Comparison of ENCODE assay signal across 27 cellular contexts in the genomic region with DNA sequence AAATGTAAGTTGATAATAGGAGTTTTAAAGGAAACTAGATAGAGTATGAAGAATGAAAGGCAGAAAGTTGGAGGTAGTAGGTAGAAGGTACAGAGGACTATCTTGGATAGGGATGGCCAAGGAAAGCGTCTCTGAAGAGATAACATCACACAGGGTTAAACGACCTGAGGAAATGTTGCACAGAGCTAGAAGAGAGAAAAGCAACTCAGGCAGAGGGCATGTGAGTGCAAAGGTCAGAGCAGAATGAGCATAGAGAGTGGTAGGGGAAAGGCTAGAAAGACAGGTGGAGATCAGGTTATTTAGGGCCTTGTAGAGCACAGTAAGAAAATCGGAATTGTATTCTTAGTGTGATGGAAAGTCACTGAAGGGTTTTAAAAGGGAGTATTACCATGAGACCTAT.
DNase-seq lines count a peak whose midpoint lies in the region; ATAC-seq, FAIRE-seq and TF ChIP-seq lines count a peak whose summit lies in the region.
"Had no signal": no experiment of that assay in that cellular context is flagged by ENCODE, and none has a peak within 500 bp of the region (broad histone marks: within the 10 kb centered on the region; RNA-seq: fewer than 3 reads in every experiment).

No MANE protein-coding gene starts in this region.

- TF ChIP-seq RAD21 in HepG2 (CRISPR knock-in tag; IDR thresholded peaks at IDR 0.05): no peak

- DNase-seq in keratinocyte (ENCODE audit: low read depth, low spot score) (no peak), HepG2 (ENCODE audit: low spot score) (no peak), right lobe of liver (no peak), type B pancreatic cell (ENCODE audit: extremely low spot score, unreplicated experiment) (no peak), dermis blood vessel endothelial cell (no peak)
- DNase-seq: 8988T; ACHN; BE2C; C1 segment of cervical spinal cord; CD4-positive, alpha-beta memory T cell; CD4-positive, CD25-positive, alpha-beta regulatory T cell; CD8-positive, alpha-beta memory T cell; COR-L47; DMS 273 treated with DMSO at 0.1 percent for 48 hours; DMS153; DMS53; DMS79; DND-41; EL; GDM1 had no signal

- CTCF ChIA-PET in HepG2 (lab: Yijun Ruan, JAX; ENCODE audit: low intra/inter-chr PET ratio, low total read pairs): no interaction called here

- POLR2A ChIA-PET in HepG2 (lab: Yijun Ruan, JAX): no interaction called here

- H3K9me3 ChIP-seq in keratinocyte (ENCODE audit: control insufficient read depth, low read depth, low read length) (no peaks in the 10 kb centered on the region), HepG2 (ENCODE audit: low read length) (no peaks in the 10 kb centered on the region), right lobe of liver (no peaks in the 10 kb centered on the region)
- H3K9me3 ChIP-seq: BE2C, BLaER1 had no signal

- H3K9ac ChIP-seq in keratinocyte (ENCODE audit: control insufficient read depth, extremely low read depth, insufficient read depth, low read length) (no peak overlapping the region), HepG2 (ENCODE audit: insufficient read depth, low read depth, low read length) (no peak overlapping the region)
- H3K9ac ChIP-seq: BLaER1 had no signal

- TF ChIP-seq POLR2A in HepG2 (IDR thresholded peaks at IDR 0.05; ENCODE audit: insufficient read depth in 1 of 2, low read depth in 2 of 2, low read length in 2 of 2): no peak
- TF ChIP-seq POLR2A in right lobe of liver (IDR thresholded peaks at IDR 0.05): no peak

- no TSS peak for BruUV-seq in HepG2 (replicated peaks; lab: Mats Ljungman, UMichigan)

- peaks cover 9% of the 10 kb centered on the region for H3K9me3 Mint-ChIP-seq in type B pancreatic cell

- TF ChIP-seq EP300 in HepG2 (IDR thresholded peaks at IDR 0.05; ENCODE audit: low read depth in 2 of 2, low read length in 2 of 2) (no peak), HepG2 (CRISPR knock-in tag; IDR thresholded peaks at IDR 0.05; ENCODE audit: borderline replicate concordance) (no peak)

- intact Hi-C loops in HepG2 (cut with micrococcal nuclease; ENCODE audit: unreplicated experiment): no loop called here
- intact Hi-C loops in right lobe of liver (cut with DNase I): no loop called here

- peak; percentile 44; the same call in 2 of the 3 replicates for ATAC-seq in HepG2
- peak; percentile 20 to 39 (median 30) for ATAC-seq in right lobe of liver
- ATAC-seq in GM21529 (IDR thresholded peaks at IDR 0.05; ENCODE audit: unreplicated experiment): no peak
- ATAC-seq: GM12878 had no signal

- peaks cover 7% of the 10 kb centered on the region for H3K36me3 Mint-ChIP-seq in type B pancreatic cell
- H3K36me3 Mint-ChIP-seq: CD14-positive monocyte; CD4-positive, alpha-beta memory T cell; CD4-positive, CD25-positive, alpha-beta regulatory T cell; CD8-positive, alpha-beta memory T cell had no signal

- H3K36me3 ChIP-seq in keratinocyte (ENCODE audit: control insufficient read depth in 2 of 2, extremely low read depth in 1 of 2, insufficient read depth in 2 of 2, low read length in 2 of 2) (no peaks in the 10 kb centered on the region), HepG2 (replicated peaks in 1 of 2; ENCODE audit: control insufficient read depth in 1 of 2, insufficient read depth in 2 of 2, low read length in 2 of 2) (no peaks in the 10 kb centered on the region), right lobe of liver (no peaks in the 10 kb centered on the region)
- H3K36me3 ChIP-seq: BE2C, BLaER1 had no signal

- H3K27me3 ChIP-seq in keratinocyte (ENCODE audit: control insufficient read depth, extremely low read depth, insufficient read depth, low read length): no peaks in the 10 kb centered on the region
- H3K27me3 ChIP-seq in HepG2 (ENCODE audit: control insufficient read depth in 1 of 2, insufficient read depth in 2 of 2, low read length in 2 of 2): no peaks in the 10 kb centered on the region
- no peaks in the 10 kb centered on the region for H3K27me3 ChIP-seq in right lobe of liver
- H3K27me3 ChIP-seq: BE2C, BLaER1 had no signal

- H3K4me2 ChIP-seq in keratinocyte (ENCODE audit: control insufficient read depth, extremely low read depth, insufficient read depth, low read depth, low read length) (no peak overlapping the region), HepG2 (ENCODE audit: low read depth, low read length) (peak overlapping the region; percentile 29)
- H3K4me2 ChIP-seq: BLaER1 had no signal

- H3K9me1 ChIP-seq in keratinocyte (ENCODE audit: control insufficient read depth, extremely low read depth, insufficient read depth, low read length): no peaks in the 10 kb centered on the region

- FAIRE-seq in keratinocyte (lab: Jason Lieb, UNC): peak; percentile 32
- no peak for FAIRE-seq in HepG2 (lab: Jason Lieb, UNC)
- FAIRE-seq: A204.1, GM12878, GM12892, GM18507 had no signal

- TF ChIP-seq CTCF in keratinocyte (optimal IDR thresholded peaks at IDR 0.05 in 1 of 3, IDR thresholded peaks at IDR 0.05 in 1 of 3, conservative IDR thresholded peaks at IDR 0.05 in 1 of 3; ENCODE audit: extremely low read depth in 1 of 3, insufficient read depth in 2 of 3, low read length in 3 of 3): no peak
- no peak for TF ChIP-seq CTCF in HepG2 (CRISPR knock-in tag; IDR thresholded peaks at IDR 0.05)
- TF ChIP-seq CTCF in right lobe of liver (IDR thresholded peaks at IDR 0.05): no peak
- TF ChIP-seq CTCF in type B pancreatic cell (conservative IDR thresholded peaks at IDR 0.05): no peak

- peaks cover 20% of the 10 kb centered on the region for H3K4me1 Mint-ChIP-seq in type B pancreatic cell (ENCODE audit: unreplicated experiment)
- H3K4me1 Mint-ChIP-seq: CD14-positive monocyte; CD4-positive, alpha-beta memory T cell; CD4-positive, CD25-positive, alpha-beta regulatory T cell; CD8-positive, alpha-beta memory T cell had no signal

- no peak overlapping the region for H3K4me3 ChIP-seq in keratinocyte (ENCODE audit: control insufficient read depth in 2 of 3, extremely low read depth in 1 of 3, insufficient read depth in 2 of 3, low read depth in 1 of 3, low read length in 3 of 3)
- no peak overlapping the region for H3K4me3 ChIP-seq in HepG2 (replicated peaks in 1 of 3; ENCODE audit: insufficient read depth in 1 of 3, low read depth in 2 of 3, low read length in 3 of 3)
- H3K4me3 ChIP-seq in right lobe of liver: no peak overlapping the region
- H3K4me3 ChIP-seq: BLaER1, GM12878 had no signal

- in situ Hi-C loops in HepG2 (cut with HindIII; ENCODE audit: extremely low pct_ligation_motif_present, low pct_unique_long_range_greater_than_20kb): no loop called here

- H3K4me1 ChIP-seq in keratinocyte (ENCODE audit: control insufficient read depth, extremely low read depth, insufficient read depth, low read length) (no peaks in the 10 kb centered on the region), HepG2 (ENCODE audit: insufficient read depth, low read length) (peaks cover 30% of the 10 kb centered on the region), right lobe of liver (no peaks in the 10 kb centered on the region)
- H3K4me1 ChIP-seq: BE2C, BLaER1 had no signal

- H2AFZ ChIP-seq in keratinocyte (ENCODE audit: control insufficient read depth, low read length): no peak overlapping the region
- no peak overlapping the region for H2AFZ ChIP-seq in HepG2 (ENCODE audit: low read length)

- H3K27ac ChIP-seq in keratinocyte (ENCODE audit: control insufficient read depth, insufficient read depth, low read length): no peak overlapping the region
- no peak overlapping the region for H3K27ac ChIP-seq in HepG2 (ENCODE audit: extremely low read length, insufficient read depth, low read length)
- no peak overlapping the region for H3K27ac ChIP-seq in right lobe of liver
- H3K27ac ChIP-seq: BLaER1 had no signal

- no peaks in the 10 kb centered on the region for H4K20me1 ChIP-seq in keratinocyte (ENCODE audit: control insufficient read depth, extremely low read depth, insufficient read depth, low read length)
- H4K20me1 ChIP-seq in HepG2 (ENCODE audit: insufficient read depth, low read length): no peaks in the 10 kb centered on the region
- H4K20me1 ChIP-seq: BLaER1 had no signal

- 25% methylated on average over 3 of the region's 3 CpGs for WGBS in HepG2 (ENCODE audit: low lambda C conversion rate)
- 54% methylated on average over 3 of the region's 3 CpGs for WGBS in right lobe of liver (ENCODE audit: insufficient coverage, low coverage, low lambda C conversion rate, missing lambda C conversion rate)

- no peak overlapping the region for H3K27ac Mint-ChIP-seq in type B pancreatic cell
- H3K27ac Mint-ChIP-seq: CD14-positive monocyte; CD4-positive, alpha-beta memory T cell; CD4-positive, CD25-positive, alpha-beta regulatory T cell; CD8-positive, alpha-beta memory T cell had no signal

- peaks cover 4% of the 10 kb centered on the region for H3K27me3 Mint-ChIP-seq in type B pancreatic cell
- H3K27me3 Mint-ChIP-seq: CD4-positive, alpha-beta memory T cell; CD4-positive, CD25-positive, alpha-beta regulatory T cell; CD8-positive, alpha-beta memory T cell had no signal

- H3K79me2 ChIP-seq in keratinocyte (ENCODE audit: control insufficient read depth, insufficient read depth, low read length): no peaks in the 10 kb centered on the region
- H3K79me2 ChIP-seq in HepG2 (ENCODE audit: insufficient read depth, low read length): no peaks in the 10 kb centered on the region

- no peak overlapping the region for H3K4me3 Mint-ChIP-seq in type B pancreatic cell
- H3K4me3 Mint-ChIP-seq: CD14-positive monocyte; CD4-positive, alpha-beta memory T cell; CD4-positive, CD25-positive, alpha-beta regulatory T cell; CD8-positive, alpha-beta memory T cell had no signal

- dilution Hi-C loops in keratinocyte (cut with MboI; ENCODE audit: extremely low pct_ligation_motif_present, low sequenced_read_pairs): no loop called here

TF ChIP-seq in HepG2, 621 proteins besides CTCF, POLR2A, EP300 and RAD21 (continues in another document):
- TF ChIP-seq ZFP62 (CRISPR knock-in tag; IDR thresholded peaks at IDR 0.05): no peak
- TF ChIP-seq, protein P1, sequence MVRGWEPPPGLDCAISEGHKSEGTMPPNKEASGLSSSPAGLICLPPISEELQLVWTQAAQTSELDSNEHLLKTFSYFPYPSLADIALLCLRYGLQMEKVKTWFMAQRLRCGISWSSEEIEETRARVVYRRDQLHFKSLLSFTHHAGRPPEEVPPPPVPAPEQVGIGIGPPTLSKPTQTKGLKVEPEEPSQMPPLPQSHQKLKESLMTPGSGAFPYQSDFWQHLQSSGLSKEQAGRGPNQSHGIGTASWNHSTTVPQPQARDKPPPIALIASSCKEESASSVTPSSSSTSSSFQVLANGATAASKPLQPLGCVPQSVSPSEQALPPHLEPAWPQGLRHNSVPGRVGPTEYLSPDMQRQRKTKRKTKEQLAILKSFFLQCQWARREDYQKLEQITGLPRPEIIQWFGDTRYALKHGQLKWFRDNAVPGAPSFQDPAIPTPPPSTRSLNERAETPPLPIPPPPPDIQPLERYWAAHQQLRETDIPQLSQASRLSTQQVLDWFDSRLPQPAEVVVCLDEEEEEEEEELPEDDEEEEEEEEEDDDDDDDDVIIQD (CRISPR knock-in tag; IDR thresholded peaks at IDR 0.05; ENCODE audit: low read depth): 0 out of 2 replicates have a peak, but pooled peaks have one; percentile 45
- TF ChIP-seq ZNF605 (CRISPR knock-in tag; IDR thresholded peaks at IDR 0.05): no peak
- no peak for TF ChIP-seq MTF1 (CRISPR knock-in tag; IDR thresholded peaks at IDR 0.05)
- no peak for TF ChIP-seq SNAI1 (CRISPR knock-in tag; IDR thresholded peaks at IDR 0.05; ENCODE audit: borderline replicate concordance)
- no peak for TF ChIP-seq POLR2AphosphoS5 (IDR thresholded peaks at IDR 0.05; ENCODE audit: low read depth, low read length)
- 0 out of 2 replicates have a peak, but pooled peaks have one; percentile 12 for TF ChIP-seq PPARG (CRISPR knock-in tag; conservative IDR thresholded peaks at IDR 0.05)
